In genomic region chr7:106354822-106355221, GRCh38 we compare ENCODE assay signal across 1 cellular context.
TF ChIP-seq lines count a peak whose summit lies in the region.

No MANE protein-coding gene starts in this region.

TF ChIP-seq in HepG2, 621 proteins besides CTCF, POLR2A, EP300 and RAD21 (continued from another document):
- TF ChIP-seq ZBTB43 (CRISPR knock-in tag; conservative IDR thresholded peaks at IDR 0.05) (no peak), XRCC5 (optimal IDR thresholded peaks at IDR 0.05; ENCODE audit: low read length) (no peak), TFAP4 (IDR thresholded peaks at IDR 0.05; ENCODE audit: borderline replicate concordance, low read depth) (no peak), ELF1 (CRISPR knock-in tag; IDR thresholded peaks at IDR 0.05) (no peak), TRAFD1 (CRISPR knock-in tag; IDR thresholded peaks at IDR 0.05; ENCODE audit: borderline replicate concordance) (no peak), ZNF567 (CRISPR knock-in tag; IDR thresholded peaks at IDR 0.05; ENCODE audit: borderline replicate concordance) (no peak), ZSCAN22 (CRISPR knock-in tag; IDR thresholded peaks at IDR 0.05) (no peak), ZNF513 (CRISPR knock-in tag; conservative IDR thresholded peaks at IDR 0.05) (no peak), ZZZ3 (CRISPR knock-in tag; IDR thresholded peaks at IDR 0.05; ENCODE audit: borderline replicate concordance) (no peak), HNRNPK (IDR thresholded peaks at IDR 0.05; ENCODE audit: low read depth, low read length, poor library complexity, severe bottlenecking) (no peak)
